Comparison of ENCODE assay signal across 1 cellular context in genomic region chr17:45129940-45130639, GRCh38.
TF ChIP-seq lines count a peak whose summit lies in the region.

No MANE protein-coding gene starts in this region.

TF ChIP-seq in endothelial cell of umbilical vein, 7 proteins besides CTCF, POLR2A, EP300 and RAD21:
- TF ChIP-seq MYC (IDR thresholded peaks at IDR 0.05; ENCODE audit: low read depth, low read length): no peak
- TF ChIP-seq POLR2AphosphoS5 (IDR thresholded peaks at IDR 0.05; ENCODE audit: insufficient read depth, low read depth, low read length): no peak
